8 cellular contexts compared by ENCODE assay signal in genomic region chr15:84750583-84751092, GRCh38. TPM values are rescaled to one million over a fixed set of nuclear protein-coding genes. Genes with fewer than 3 reads are reported as not detected.
DNase-seq lines count a peak whose midpoint lies in the region; ATAC-seq and TF ChIP-seq lines count a peak whose summit lies in the region.

No MANE protein-coding gene starts in this region.

- no peak for TF ChIP-seq CTCF in epithelial cell of proximal tubule (conservative IDR thresholded peaks at IDR 0.05; ENCODE audit: low read depth, low read length)
- TF ChIP-seq CTCF in upper lobe of left lung (IDR thresholded peaks at IDR 0.05) = no peak

- 22 to 25% methylated on average over 2 of the region's 2 CpGs for WGBS in upper lobe of left lung, 2 donors

- peak overlapping the region; percentile 92 to 97 (median 95) for H3K4me3 Mint-ChIP-seq in CD4-positive, CD25-positive, alpha-beta regulatory T cell

- no peaks in the 10 kb centered on the region for H3K27me3 Mint-ChIP-seq in CD4-positive, CD25-positive, alpha-beta regulatory T cell

- peak overlapping the region; percentile 63 for H3K4me3 ChIP-seq in CD4-positive, CD25-positive, alpha-beta regulatory T cell (ENCODE audit: low read depth, low read length)
- H3K4me3 ChIP-seq in epithelial cell of proximal tubule (ENCODE audit: low read depth, low read length) = peak overlapping the region; percentile 99
- peak overlapping the region in 1 of 4 donors; percentile 94 for H3K4me3 ChIP-seq in upper lobe of left lung

- no peak for ATAC-seq in CD4-positive, CD25-positive, alpha-beta regulatory T cell (ENCODE audit: low read depth in 2 of 2)
- peak; percentile 36 for ATAC-seq in GM21423 (IDR thresholded peaks at IDR 0.05; ENCODE audit: unreplicated experiment)
- ATAC-seq in stimulated activated naive CD8-positive, alpha-beta T cell treated with anti-CD3 and anti-CD28 coated beads, Interleukin-15, Interleukin-2, amounts not matched to agents 100 U/mL and 50 U/mL, for 24 hours = no peak
- ATAC-seq in GM18519 (IDR thresholded peaks at IDR 0.05; ENCODE audit: low FRiP score, unreplicated experiment) = no peak
- no peak for ATAC-seq in upper lobe of left lung (ENCODE audit: low FRiP score in 2 of 2)

- TF ChIP-seq EP300 in upper lobe of left lung (IDR thresholded peaks at IDR 0.05) = no peak

- no peaks in the 10 kb centered on the region for H3K9me3 Mint-ChIP-seq in CD4-positive, CD25-positive, alpha-beta regulatory T cell

- TF ChIP-seq POLR2A in upper lobe of left lung (IDR thresholded peaks at IDR 0.05) = no peak

- intact Hi-C loops in cardiac septum (cut with DNase I) = no loop called here

- peaks cover 4% of the 10 kb centered on the region for H3K36me3 ChIP-seq in CD4-positive, CD25-positive, alpha-beta regulatory T cell (ENCODE audit: control insufficient read depth, insufficient read depth, low read length)
- H3K36me3 ChIP-seq in upper lobe of left lung = no peaks in the 10 kb centered on the region

- H3K4me1 Mint-ChIP-seq in CD4-positive, CD25-positive, alpha-beta regulatory T cell = peaks cover 30 to 76% (median 59%) of the 10 kb centered on the region in 4 donors

- DNase-seq in CD4-positive, CD25-positive, alpha-beta regulatory T cell = peak in 1 of 3 donors; percentile 25
- DNase-seq in NOMO-1 treated with DMSO at 0.1 percent for 48 hours (lab: John Stamatoyannopoulos, UW; ENCODE audit: unreplicated experiment) (peak; percentile 78), epithelial cell of proximal tubule (ENCODE audit: low read depth) (no peak), upper lobe of left lung (no peak), cardiac septum (ENCODE audit: low spot score) (no peak)
- DNase-seq in stimulated activated naive CD8-positive, alpha-beta T cell treated with anti-CD3 and anti-CD28 coated beads, Interleukin-15, Interleukin-2, amounts not matched to agents 100 U/mL and 50 U/mL, for 24 hours = peak; percentile 27

- peak overlapping the region; percentile 59 to 94 (median 88) for H3K27ac Mint-ChIP-seq in CD4-positive, CD25-positive, alpha-beta regulatory T cell

- peaks cover 8% of the 10 kb centered on the region for H3K36me3 Mint-ChIP-seq in CD4-positive, CD25-positive, alpha-beta regulatory T cell

- H3K4me1 ChIP-seq in CD4-positive, CD25-positive, alpha-beta regulatory T cell (ENCODE audit: control insufficient read depth, insufficient read depth, low read length, poor library complexity, severe bottlenecking) = peaks cover 61% of the 10 kb centered on the region
- peaks cover 41 to 77% (median 50%) of the 10 kb centered on the region in 4 donors for H3K4me1 ChIP-seq in upper lobe of left lung

- no peaks in the 10 kb centered on the region for H3K9me3 ChIP-seq in CD4-positive, CD25-positive, alpha-beta regulatory T cell (ENCODE audit: control insufficient read depth in 2 of 2, low read length in 2 of 2)
- no peaks in the 10 kb centered on the region for H3K9me3 ChIP-seq in upper lobe of left lung

- H3K27ac ChIP-seq in CD4-positive, CD25-positive, alpha-beta regulatory T cell (ENCODE audit: insufficient read depth, low read length, poor library complexity, severe bottlenecking) = peak overlapping the region; percentile 57
- H3K27ac ChIP-seq in upper lobe of left lung = peak overlapping the region in 2 of 4 donors; percentile 13 to 100

- no peaks in the 10 kb centered on the region for H3K27me3 ChIP-seq in CD4-positive, CD25-positive, alpha-beta regulatory T cell (ENCODE audit: control insufficient read depth, insufficient read depth, low read length)
- no peaks in the 10 kb centered on the region for H3K27me3 ChIP-seq in upper lobe of left lung

RNA-seq across cellular contexts. Expression of gene ZNF592, which starts 2.2 kb away (rescaled TPM):
- total RNA-seq in CD4-positive, CD25-positive, alpha-beta regulatory T cell = 39.8 TPM
- polyA plus RNA-seq in CD4-positive, CD25-positive, alpha-beta regulatory T cell = 1 to 10 TPM; 3.8 to 4.3 (median 4.2) TPM
- total RNA-seq in epithelial cell of proximal tubule (8.2 and 8.6 TPM in 2 replicates), upper lobe of left lung (10 to 100 TPM; 22.5 to 35.2 (median 26.7) TPM), cardiac septum (25.7 TPM)

RNA-seq across cellular contexts. Expression of gene SEC11A, which starts 34.7 kb away (rescaled TPM):
- 72.9 TPM for total RNA-seq in CD4-positive, CD25-positive, alpha-beta regulatory T cell
- polyA plus RNA-seq in CD4-positive, CD25-positive, alpha-beta regulatory T cell = 100 to 1,000 TPM; 152 to 186 (median 163) TPM
- total RNA-seq in epithelial cell of proximal tubule (192 and 236 TPM in 2 replicates), upper lobe of left lung (100 to 1,000 TPM in 4 of 6 donors, 10 to 100 TPM in 2; 38.8 to 164 (median 116) TPM), cardiac septum (63.8 TPM)

Comparison
In these comparisons a context has a peak if more than half of its experiments do, and no peak if none do; other contexts are left out.
1. DNase-seq: peak in NOMO-1 treated with DMSO at 0.1 percent for 48 hours (single experiment) and stimulated activated naive CD8-positive, alpha-beta T cell treated with anti-CD3 and anti-CD28 coated beads, Interleukin-15, Interleukin-2, amounts not matched to agents 100 U/mL and 50 U/mL, for 24 hours (single experiment); none in epithelial cell of proximal tubule (single experiment), upper lobe of left lung (0 of 2) and cardiac septum (single experiment).